Comparison of ENCODE assay signal across 8 cellular contexts in genomic region chr1:243421784-243422183, GRCh38.
A peak's percentile ranks its signal among the peaks of the same experiment; 100 is the strongest.
DNase-seq lines count a peak whose midpoint lies in the region; ATAC-seq and TF ChIP-seq lines count a peak whose summit lies in the region.

No MANE protein-coding gene starts in this region.

- peak; percentile 15 for DNase-seq in GM12864 (ENCODE audit: low read depth)
- DNase-seq in NCI-H1694 treated with DMSO at 0.1 percent for 48 hours (lab: John Stamatoyannopoulos, UW) = peak; percentile 100
- DNase-seq in activated CD4-positive, alpha-beta T cell treated with anti-CD3 and anti-CD28 coated beads, Interleukin-2, amount 10 ng/mL, durations not matched to agents 7 days and 5 days = peak; percentile 77
- peak; percentile 8 to 34 for DNase-seq in erythroblast (lab: John Stamatoyannopoulos, UW)
- peak; percentile 74 for DNase-seq in putamen (ENCODE audit: low spot score)
- DNase-seq in SW 1271 (lab: John Stamatoyannopoulos, UW) = no peak

- peaks cover 44% of the 10 kb centered on the region for H3K4me1 Mint-ChIP-seq in activated CD4-positive, alpha-beta T cell treated with anti-CD3 and anti-CD28 coated beads, Interleukin-2, amount 10 ng/mL, durations not matched to agents 7 days and 5 days

- peak overlapping the region; percentile 42 for H3K4me3 Mint-ChIP-seq in activated CD4-positive, alpha-beta T cell treated with anti-CD3 and anti-CD28 coated beads, Interleukin-2, amount 10 ng/mL, durations not matched to agents 7 days and 5 days

- POLR2A ChIA-PET in activated CD4-positive, alpha-beta T cell treated with anti-CD3 and anti-CD28 coated beads, Interleukin-2, amount 10 ng/mL, durations not matched to agents 7 days and 5 days (lab: Charles Lee) = no interaction called here

- ATAC-seq in HG02588 (IDR thresholded peaks at IDR 0.05; ENCODE audit: unreplicated experiment) (peak; percentile 81), GM19455 (IDR thresholded peaks at IDR 0.05; ENCODE audit: unreplicated experiment) (no peak)

- peak overlapping the region; percentile 86 for H3K27ac Mint-ChIP-seq in activated CD4-positive, alpha-beta T cell treated with anti-CD3 and anti-CD28 coated beads, Interleukin-2, amount 10 ng/mL, durations not matched to agents 7 days and 5 days

- no peak for TF ChIP-seq POLR2A in erythroblast (IDR thresholded peaks at IDR 0.05; ENCODE audit: low read length)

- CTCF ChIA-PET in activated CD4-positive, alpha-beta T cell treated with anti-CD3 and anti-CD28 coated beads, Interleukin-2, amount 10 ng/mL, durations not matched to agents 7 days and 5 days (lab: Charles Lee) = interaction anchor here (0.9 kb wide), 1 partner anchor 78 kb away, joined by 3 read pairs; no protein-coding TSS in a partner anchor

- no peak overlapping the region for H3K4me3 ChIP-seq in GM12864 (ENCODE audit: low read depth, low read length)

- no peaks in the 10 kb centered on the region for H3K27me3 Mint-ChIP-seq in activated CD4-positive, alpha-beta T cell treated with anti-CD3 and anti-CD28 coated beads, Interleukin-2, amount 10 ng/mL, durations not matched to agents 7 days and 5 days

- no peak for TF ChIP-seq CTCF in GM12864 (IDR thresholded peaks at IDR 0.05; ENCODE audit: low read depth, low read length, missing control alignments)

- H3K36me3 Mint-ChIP-seq in activated CD4-positive, alpha-beta T cell treated with anti-CD3 and anti-CD28 coated beads, Interleukin-2, amount 10 ng/mL, durations not matched to agents 7 days and 5 days (ENCODE audit: low read depth) = peaks cover 21% of the 10 kb centered on the region

- no peaks in the 10 kb centered on the region for H3K9me3 Mint-ChIP-seq in activated CD4-positive, alpha-beta T cell treated with anti-CD3 and anti-CD28 coated beads, Interleukin-2, amount 10 ng/mL, durations not matched to agents 7 days and 5 days

Comparison
In these comparisons a context has a peak if more than half of its experiments do, and no peak if none do; other contexts are left out.
1. DNase-seq: peak in GM12864 (single experiment), NCI-H1694 treated with DMSO at 0.1 percent for 48 hours (single experiment), activated CD4-positive, alpha-beta T cell treated with anti-CD3 and anti-CD28 coated beads, Interleukin-2, amount 10 ng/mL, durations not matched to agents 7 days and 5 days (single experiment), erythroblast (2 of 2) and putamen (single experiment); none in SW 1271 (0 of 2).